In genomic region chr11:45926536-45927331, GRCh38 we compare ENCODE assay signal across 25 cellular contexts. TPM values are rescaled to one million over a fixed set of nuclear protein-coding genes. Genes with fewer than 3 reads are reported as not detected.
A peak's percentile ranks its signal among the peaks of the same experiment; 100 is the strongest.
DNase-seq lines count a peak whose midpoint lies in the region; ATAC-seq and TF ChIP-seq lines count a peak whose summit lies in the region.
"Had no signal": no experiment of that assay in that cellular context is flagged by ENCODE, and none has a peak within 500 bp of the region (broad histone marks: within the 10 kb centered on the region; RNA-seq: fewer than 3 reads in every experiment).

No MANE protein-coding gene starts in this region.

- TF ChIP-seq CTCF in GM13976 (IDR thresholded peaks at IDR 0.05; ENCODE audit: borderline replicate concordance, control extremely low read depth, extremely low read depth, insufficient read depth, missing control alignments): no peak
- TF ChIP-seq CTCF in sigmoid colon (IDR thresholded peaks at IDR 0.05): no peak

- DNase-seq in activated CD8-positive, alpha-beta memory T cell treated with anti-CD3 and anti-CD28 coated beads, Interleukin-2, amount 10 ng/mL, durations not matched to agents 7 days and 5 days: no peak
- DNase-seq in activated CD8-positive, alpha-beta memory T cell treated with anti-CD3 and anti-CD28 coated beads for 24 hours: no peak
- peak; percentile 15 for DNase-seq in GM13976 (ENCODE audit: low spot score)
- no peak for DNase-seq in effector memory CD4-positive, alpha-beta T cell
- DNase-seq in sigmoid colon: peak; percentile 64
- DNase-seq: activated CD4-positive, alpha-beta T cell treated with anti-CD3 and anti-CD28 coated beads, Interleukin-2, amount 50 U/mL, for 4 hours; activated T-cell treated with anti-CD3 and anti-CD28 coated beads, Interleukin-2, amount 50 U/mL, for 48 hours; CD4-positive, CD25-positive, alpha-beta regulatory T cell; DND-41; Karpas-422; NCI-H1092; NCI-H2081; NCI-H446 treated with DMSO at 0.1 percent for 48 hours; NK-92 treated with Interleukin-12 subunit alpha and Interleukin-12 subunit beta, amount 100 ng/mL, for 24 hours; SW 1271 had no signal

- H3K9me3 Mint-ChIP-seq in activated CD8-positive, alpha-beta memory T cell treated with anti-CD3 and anti-CD28 coated beads, Interleukin-2, amount 10 ng/mL, durations not matched to agents 7 days and 5 days (ENCODE audit: low read depth): no peaks in the 10 kb centered on the region
- H3K9me3 Mint-ChIP-seq: CD4-positive, CD25-positive, alpha-beta regulatory T cell had no signal

- H3K4me3 ChIP-seq in effector memory CD4-positive, alpha-beta T cell (ENCODE audit: insufficient read depth, low read depth, low read length, poor library complexity, severe bottlenecking): no peak overlapping the region
- no peak overlapping the region for H3K4me3 ChIP-seq in sigmoid colon
- H3K4me3 ChIP-seq: body of pancreas, lung, vagina had no signal

- WGBS in sigmoid colon, 2 donors: 92% methylated on average over 12 of the region's 12 CpGs

- H3K27ac ChIP-seq in effector memory CD4-positive, alpha-beta T cell (ENCODE audit: insufficient read depth, low read length, poor library complexity, severe bottlenecking): peak overlapping the region; percentile 4
- no peak overlapping the region for H3K27ac ChIP-seq in sigmoid colon
- H3K27ac ChIP-seq: body of pancreas, vagina had no signal

- CTCF ChIA-PET in activated CD8-positive, alpha-beta memory T cell treated with anti-CD3 and anti-CD28 coated beads, Interleukin-2, amount 10 ng/mL, durations not matched to agents 7 days and 5 days (lab: Charles Lee): interaction anchor here (1.0 to 1.1 kb wide), 5 partner anchors 9 to 84 kb away, joined by 3 read pairs; partner anchors contain the start of gene PEX16

- ATAC-seq in activated CD8-positive, alpha-beta memory T cell treated with anti-CD3 and anti-CD28 coated beads, Interleukin-2, amount 10 ng/mL, durations not matched to agents 7 days and 5 days: no peak
- ATAC-seq in HG02610 (IDR thresholded peaks at IDR 0.05; ENCODE audit: unreplicated experiment) (no peak), GM18520 (IDR thresholded peaks at IDR 0.05; ENCODE audit: unreplicated experiment) (no peak), HG02678 (IDR thresholded peaks at IDR 0.05; ENCODE audit: unreplicated experiment) (no peak)
- ATAC-seq: body of pancreas had no signal

- peaks cover 34% of the 10 kb centered on the region for H3K4me1 Mint-ChIP-seq in activated CD8-positive, alpha-beta memory T cell treated with anti-CD3 and anti-CD28 coated beads, Interleukin-2, amount 10 ng/mL, durations not matched to agents 7 days and 5 days

- no peaks in the 10 kb centered on the region for H3K27me3 ChIP-seq in effector memory CD4-positive, alpha-beta T cell (replicated peaks; ENCODE audit: control insufficient read depth, insufficient read depth, low read length, poor library complexity, severe bottlenecking)
- peaks cover 15 to 35% (median 17%) of the 10 kb centered on the region in 3 donors for H3K27me3 ChIP-seq in sigmoid colon
- H3K27me3 ChIP-seq: body of pancreas had no signal

- no peaks in the 10 kb centered on the region for H3K36me3 ChIP-seq in effector memory CD4-positive, alpha-beta T cell (ENCODE audit: control insufficient read depth, insufficient read depth, low read length)
- H3K36me3 ChIP-seq in sigmoid colon: peaks cover 0 to 5% (median 1%) of the 10 kb centered on the region in 4 donors
- H3K36me3 ChIP-seq: vagina had no signal

- no peak for TF ChIP-seq POLR2A in sigmoid colon (IDR thresholded peaks at IDR 0.05)

- TF ChIP-seq EP300 in sigmoid colon (IDR thresholded peaks at IDR 0.05): no peak

- no peaks in the 10 kb centered on the region for H3K36me3 Mint-ChIP-seq in activated CD8-positive, alpha-beta memory T cell treated with anti-CD3 and anti-CD28 coated beads, Interleukin-2, amount 10 ng/mL, durations not matched to agents 7 days and 5 days
- H3K36me3 Mint-ChIP-seq: activated naive CD8-positive, alpha-beta T cell had no signal

- peaks cover 34% of the 10 kb centered on the region for H3K4me1 ChIP-seq in effector memory CD4-positive, alpha-beta T cell (ENCODE audit: control insufficient read depth, insufficient read depth, low read length, poor library complexity, severe bottlenecking)
- peaks cover 0 to 17% (median 16%) of the 10 kb centered on the region in 4 donors for H3K4me1 ChIP-seq in sigmoid colon

- peak overlapping the region; percentile 63 for H3K27ac Mint-ChIP-seq in activated CD8-positive, alpha-beta memory T cell treated with anti-CD3 and anti-CD28 coated beads, Interleukin-2, amount 10 ng/mL, durations not matched to agents 7 days and 5 days
- H3K27ac Mint-ChIP-seq: CD4-positive, CD25-positive, alpha-beta regulatory T cell had no signal

- H3K27me3 Mint-ChIP-seq in activated CD8-positive, alpha-beta memory T cell treated with anti-CD3 and anti-CD28 coated beads, Interleukin-2, amount 10 ng/mL, durations not matched to agents 7 days and 5 days: peaks cover 14% of the 10 kb centered on the region
- H3K27me3 Mint-ChIP-seq: activated naive CD8-positive, alpha-beta T cell had no signal

- no peaks in the 10 kb centered on the region for H3K9me3 ChIP-seq in effector memory CD4-positive, alpha-beta T cell (ENCODE audit: control insufficient read depth, low read length)
- H3K9me3 ChIP-seq in sigmoid colon: no peaks in the 10 kb centered on the region
- H3K9me3 ChIP-seq: body of pancreas, vagina had no signal

- intact Hi-C loops in sigmoid colon (cut with DNase I): no loop called here

- in situ Hi-C loops in GM13976 (cut with MboI; ENCODE audit: low sequenced_read_pairs, unreplicated experiment): no loop called here

- no peak overlapping the region for H3K4me3 Mint-ChIP-seq in activated CD8-positive, alpha-beta memory T cell treated with anti-CD3 and anti-CD28 coated beads, Interleukin-2, amount 10 ng/mL, durations not matched to agents 7 days and 5 days
- H3K4me3 Mint-ChIP-seq: activated naive CD8-positive, alpha-beta T cell had no signal

RNA-seq across cellular contexts. Expression of gene LARGE2, which starts 4.3 kb away (rescaled TPM):
- total RNA-seq in activated CD8-positive, alpha-beta memory T cell treated with anti-CD3 and anti-CD28 coated beads, Interleukin-2, amount 10 ng/mL, durations not matched to agents 7 days and 5 days: under 1 TPM; 0.54 to 0.64 TPM
- total RNA-seq in sigmoid colon: not detected
- polyA plus RNA-seq in sigmoid colon: 10 to 100 TPM in 1 of 3 donors, under 1 TPM in 1, not detected in 1; 0.46 to 13.6 TPM
- total RNA-seq: myocyte, skeletal muscle tissue had no signal

RNA-seq across cellular contexts. Expression of gene PEX16, which starts 9.1 kb away (rescaled TPM):
- 10 to 100 TPM; 45.9 to 53.9 TPM for total RNA-seq in activated CD8-positive, alpha-beta memory T cell treated with anti-CD3 and anti-CD28 coated beads, Interleukin-2, amount 10 ng/mL, durations not matched to agents 7 days and 5 days
- total RNA-seq in sigmoid colon: 10 to 100 TPM; 13.8 to 28.2 (median 21.6) TPM
- polyA plus RNA-seq in sigmoid colon: 10 to 100 TPM; 30.3 to 46.3 (median 37.8) TPM

RNA-seq across cellular contexts. Expression of gene FREY1, which starts 19.7 kb away (rescaled TPM):
- total RNA-seq in activated CD8-positive, alpha-beta memory T cell treated with anti-CD3 and anti-CD28 coated beads, Interleukin-2, amount 10 ng/mL, durations not matched to agents 7 days and 5 days: 1 to 10 TPM in 1 of 2 experiments, under 1 TPM in 1; 0.93 to 1.5 TPM
- 1 to 10 TPM in 2 of 4 donors, not detected in 2; 2.2 to 3.5 TPM for total RNA-seq in sigmoid colon
- under 1 TPM in 1 of 3 donors, not detected in 2; 0.64 TPM for polyA plus RNA-seq in sigmoid colon
- total RNA-seq: RPMI7951, vagina had no signal
- polyA plus RNA-seq: CD4-positive, CD25-positive, alpha-beta regulatory T cell had no signal

RNA-seq across cellular contexts. Expression of gene MAPK8IP1, which starts 41.3 kb away (rescaled TPM):
- total RNA-seq in activated CD8-positive, alpha-beta memory T cell treated with anti-CD3 and anti-CD28 coated beads, Interleukin-2, amount 10 ng/mL, durations not matched to agents 7 days and 5 days: under 1 TPM; 0.42 to 0.73 TPM
- total RNA-seq in sigmoid colon: 10 to 100 TPM in 2 of 4 donors, 1 to 10 TPM in 2; 4.9 to 15.5 (median 8.8) TPM
- 1 to 10 TPM; 1.2 to 4.2 (median 1.8) TPM for polyA plus RNA-seq in sigmoid colon

Comparison
In these comparisons a context has a peak if more than half of its experiments do, and no peak if none do; other contexts are left out.
1. DNase-seq: peak in GM13976 (single experiment) and sigmoid colon (single experiment); none in activated CD8-positive, alpha-beta memory T cell treated with anti-CD3 and anti-CD28 coated beads, Interleukin-2, amount 10 ng/mL, durations not matched to agents 7 days and 5 days (single experiment), activated CD8-positive, alpha-beta memory T cell treated with anti-CD3 and anti-CD28 coated beads for 24 hours (single experiment) and effector memory CD4-positive, alpha-beta T cell (0 of 3).